In the genomic region with DNA sequence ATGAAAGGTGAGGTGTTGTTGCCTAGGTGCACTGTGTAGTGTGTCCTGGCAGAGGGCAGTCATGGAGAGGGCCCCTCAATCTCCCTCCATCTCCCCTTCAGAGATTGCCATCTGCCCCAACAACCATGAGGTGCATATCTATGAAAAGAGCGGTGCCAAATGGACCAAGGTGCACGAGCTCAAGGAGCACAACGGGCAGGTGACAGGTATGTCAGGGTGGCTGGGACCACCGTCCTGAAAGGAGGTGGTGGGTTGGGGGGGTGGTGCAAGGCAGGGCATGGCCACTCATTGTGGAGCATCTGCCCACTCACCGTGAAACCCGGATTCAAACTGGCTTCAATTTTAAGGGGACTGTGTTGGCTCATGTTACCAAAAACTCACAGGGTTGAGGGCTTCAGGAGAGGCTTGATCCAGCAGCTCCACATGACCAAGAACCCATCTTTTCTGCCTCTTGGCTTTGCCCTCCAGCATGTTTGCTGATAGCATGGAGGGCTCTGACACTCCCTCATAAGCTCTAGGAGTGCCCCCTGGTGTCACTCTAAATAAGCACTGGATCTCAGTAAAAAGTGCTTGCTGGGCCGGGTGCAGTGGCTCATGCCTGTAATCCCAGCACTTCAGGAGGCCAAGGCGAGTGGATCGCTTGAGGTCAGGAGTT, we compare ENCODE assay signal across 8 cellular contexts. TPM values are rescaled to one million over a fixed set of nuclear protein-coding genes. Genes with fewer than 3 reads are reported as not detected.
DNase-seq lines count a peak whose midpoint lies in the region; ATAC-seq lines count a peak whose summit lies in the region.

No MANE protein-coding gene starts in this region.

- DNase-seq in CD4-positive, alpha-beta memory T cell = peak; percentile 34 to 65 (median 47)
- DNase-seq in H7 = peak; percentile 72
- DNase-seq in T-cell = peak in 18 of 34 experiments; percentile 19 to 58 (median 32)
- peak in 1 of 3 donors; percentile 32 for DNase-seq in immature natural killer cell
- DNase-seq in mesenteric fat pad (ENCODE audit: low spot score) = no peak
- DNase-seq in NCI-H146 (lab: John Stamatoyannopoulos, UW) = no peak
- DNase-seq in AG08396 (ENCODE audit: low spot score) = no peak

- H3K36me3 ChIP-seq in CD4-positive, alpha-beta memory T cell (ENCODE audit: insufficient read depth, low read length) = peaks cover 56% of the 10 kb centered on the region
- peaks cover 21% of the 10 kb centered on the region for H3K36me3 ChIP-seq in H7 (replicated peaks; ENCODE audit: control insufficient read depth, insufficient read depth, low read length)

- H3K4me1 ChIP-seq in CD4-positive, alpha-beta memory T cell (ENCODE audit: insufficient read depth, low read length) = peaks cover 32% of the 10 kb centered on the region

- no peaks in the 10 kb centered on the region for H3K9me3 ChIP-seq in CD4-positive, alpha-beta memory T cell (ENCODE audit: control insufficient read depth in 1 of 2, low read length in 2 of 2)

- no peaks in the 10 kb centered on the region for H3K9me3 Mint-ChIP-seq in CD4-positive, alpha-beta memory T cell
- H3K9me3 Mint-ChIP-seq in T-cell = no peaks in the 10 kb centered on the region
- H3K9me3 Mint-ChIP-seq in immature natural killer cell = no peaks in the 10 kb centered on the region

- peak overlapping the region; percentile 35 to 84 (median 75) for H3K27ac Mint-ChIP-seq in CD4-positive, alpha-beta memory T cell
- H3K27ac Mint-ChIP-seq in T-cell (peak overlapping the region; percentile 5 to 77), immature natural killer cell (peak overlapping the region; percentile 28 to 85 (median 72))

- H3K4me3 Mint-ChIP-seq in CD4-positive, alpha-beta memory T cell = peak overlapping the region in 1 of 8 donors; percentile 59
- no peak overlapping the region for H3K4me3 Mint-ChIP-seq in T-cell
- H3K4me3 Mint-ChIP-seq in immature natural killer cell = no peak overlapping the region

- ATAC-seq in T-cell (replicated peaks in 1 of 4) (peak; percentile 52 to 83 (median 78)), GM19455 (IDR thresholded peaks at IDR 0.05; ENCODE audit: unreplicated experiment) (no peak)

- H3K4me3 ChIP-seq in CD4-positive, alpha-beta memory T cell (ENCODE audit: low read length in 2 of 2) = no peak overlapping the region
- no peak overlapping the region for H3K4me3 ChIP-seq in H7 (ENCODE audit: insufficient read depth, low read depth, low read length)

- H3K27me3 ChIP-seq in CD4-positive, alpha-beta memory T cell (ENCODE audit: insufficient read depth, low read length) = no peaks in the 10 kb centered on the region
- H3K27me3 ChIP-seq in H7 (ENCODE audit: control insufficient read depth, insufficient read depth, low read length) = no peaks in the 10 kb centered on the region

- POLR2A ChIA-PET in CD4-positive, alpha-beta memory T cell (lab: Charles Lee; ENCODE audit: partially characterized antibody) = interaction anchor here (0.6 to 2.5 kb wide), 9 partner anchors 8 to 245 kb away, joined by 3 to 16 read pairs (median 5); partner anchors contain the start of genes ARPC1B, BUD31, PDAP1 and ZNF655
- POLR2A ChIA-PET in T-cell (lab: Charles Lee) = interaction anchor here (0.7 kb wide), 2 partner anchors 18 to 21 kb away, joined by 5 to 10 read pairs; no protein-coding TSS in a partner anchor

- H3K27me3 Mint-ChIP-seq in CD4-positive, alpha-beta memory T cell = no peaks in the 10 kb centered on the region
- no peaks in the 10 kb centered on the region for H3K27me3 Mint-ChIP-seq in T-cell
- no peaks in the 10 kb centered on the region for H3K27me3 Mint-ChIP-seq in immature natural killer cell (ENCODE audit: low read depth in 3 of 3)

- CTCF ChIA-PET in CD4-positive, alpha-beta memory T cell (lab: Charles Lee; ENCODE audit: partially characterized antibody) = interaction anchor here (0.7 to 3.6 kb wide), 10 partner anchors 10 to 73 kb away, joined by 3 to 28 read pairs (median 4); partner anchors contain the start of gene ARPC1B
- CTCF ChIA-PET in T-cell (lab: Charles Lee) = interaction anchor here (0.6 to 0.9 kb wide), 3 partner anchors 8 to 137 kb away, joined by 3 to 5 read pairs (median 4); no protein-coding TSS in a partner anchor

- H3K4me1 Mint-ChIP-seq in CD4-positive, alpha-beta memory T cell = peaks cover 4 to 40% (median 18%) of the 10 kb centered on the region in 4 donors
- peaks cover 16 to 26% (median 18%) of the 10 kb centered on the region in 3 donors for H3K4me1 Mint-ChIP-seq in T-cell
- H3K4me1 Mint-ChIP-seq in immature natural killer cell = peaks cover 16 to 30% of the 10 kb centered on the region in 2 donors

- H3K27ac ChIP-seq in CD4-positive, alpha-beta memory T cell (ENCODE audit: low read depth, low read length) = no peak overlapping the region

- intact Hi-C loops in CD4-positive, alpha-beta memory T cell (cut with micrococcal nuclease) = loop anchor here (1.0 kb wide), 1 partner anchor 21 kb away; no protein-coding TSS in a partner anchor

- H3K36me3 Mint-ChIP-seq in CD4-positive, alpha-beta memory T cell = peaks cover 14 to 40% of the 10 kb centered on the region in 2 donors
- H3K36me3 Mint-ChIP-seq in T-cell = peaks cover 10% of the 10 kb centered on the region
- H3K36me3 Mint-ChIP-seq in immature natural killer cell = peaks cover 0 to 16% (median 0%) of the 10 kb centered on the region in 3 donors

RNA-seq across cellular contexts. Expression of gene ARPC1B, which starts 12.2 kb away (rescaled TPM):
- total RNA-seq in CD4-positive, alpha-beta memory T cell = 100 to 1,000 TPM; 188 to 191 TPM
- polyA plus RNA-seq in CD4-positive, alpha-beta memory T cell = 100 to 1,000 TPM; 862 to 906 TPM
- 108 and 126 TPM in 2 replicates for total RNA-seq in H7 (2014; rRNA removed; shearing (Covaris generic))
- total RNA-seq in T-cell = 100 to 1,000 TPM; 131 to 232 (median 203) TPM
- polyA plus RNA-seq in immature natural killer cell = 100 to 1,000 TPM; 582 to 834 (median 626) TPM
- total RNA-seq in mesenteric fat pad = 159 TPM

RNA-seq across cellular contexts. Expression of gene PDAP1, which starts 21.7 kb away (rescaled TPM):
- total RNA-seq in CD4-positive, alpha-beta memory T cell = 10 to 100 TPM; 66.0 to 67.0 TPM
- 10 to 100 TPM; 21.5 to 27.7 TPM for polyA plus RNA-seq in CD4-positive, alpha-beta memory T cell
- 62.3 and 66.4 TPM in 2 replicates for total RNA-seq in H7 (2014; rRNA removed; shearing (Covaris generic))
- 10 to 100 TPM; 48.1 to 75.7 (median 67.4) TPM for total RNA-seq in T-cell
- polyA plus RNA-seq in immature natural killer cell = 10 to 100 TPM; 20.7 to 43.3 (median 30.0) TPM
- total RNA-seq in mesenteric fat pad = 88.8 TPM

RNA-seq across cellular contexts. Expression of gene BUD31, which starts 22.1 kb away (rescaled TPM):
- 10 to 100 TPM; 60.0 to 61.3 TPM for total RNA-seq in CD4-positive, alpha-beta memory T cell
- 100 to 1,000 TPM; 163 to 175 TPM for polyA plus RNA-seq in CD4-positive, alpha-beta memory T cell
- 74.9 and 78.9 TPM in 2 replicates for total RNA-seq in H7 (2014; rRNA removed; shearing (Covaris generic))
- 100 to 1,000 TPM in 1 of 5 donors, 10 to 100 TPM in 4; 63.2 to 127 (median 82.3) TPM for total RNA-seq in T-cell
- polyA plus RNA-seq in immature natural killer cell = 100 to 1,000 TPM; 265 to 362 (median 279) TPM
- 68.2 TPM for total RNA-seq in mesenteric fat pad

RNA-seq across cellular contexts. Expression of gene PTCD1, which starts 51.9 kb away (rescaled TPM):
- 1 to 10 TPM; 7.4 to 7.7 TPM for total RNA-seq in CD4-positive, alpha-beta memory T cell
- 1 to 10 TPM in 1 of 2 donors, under 1 TPM in 1; 1.00 to 4.0 TPM for polyA plus RNA-seq in CD4-positive, alpha-beta memory T cell
- total RNA-seq in H7 (2014; rRNA removed; shearing (Covaris generic)) = 11.2 and 13.3 TPM in 2 replicates
- total RNA-seq in T-cell = 10 to 100 TPM in 3 of 5 donors, 1 to 10 TPM in 2; 5.4 to 11.6 (median 10.5) TPM
- polyA plus RNA-seq in immature natural killer cell = 1 to 10 TPM in 2 of 3 donors, under 1 TPM in 1; 0.83 to 3.7 (median 1.4) TPM
- total RNA-seq in mesenteric fat pad = 11.7 TPM

RNA-seq across cellular contexts. Expression of gene CPSF4, which starts 52.0 kb away (rescaled TPM):
- total RNA-seq in CD4-positive, alpha-beta memory T cell = 10 to 100 TPM; 49.2 to 54.7 TPM
- 10 to 100 TPM; 21.9 to 26.8 TPM for polyA plus RNA-seq in CD4-positive, alpha-beta memory T cell
- total RNA-seq in H7 (2014; rRNA removed; shearing (Covaris generic)) = 93.5 and 95.1 TPM in 2 replicates
- total RNA-seq in T-cell (10 to 100 TPM; 44.4 to 58.1 (median 52.3) TPM), mesenteric fat pad (54.7 TPM)
- polyA plus RNA-seq in immature natural killer cell = 10 to 100 TPM; 18.4 to 26.6 (median 22.2) TPM

Comparison
In these comparisons a context has a peak if more than half of its experiments do, and no peak if none do; other contexts are left out.
1. DNase-seq: peak in CD4-positive, alpha-beta memory T cell (5 of 5), H7 (single experiment) and T-cell (18 of 34); none in mesenteric fat pad (single experiment), NCI-H146 (single experiment) and AG08396 (single experiment).
2. Peak in every context shown above with its lines, with median percentiles within 50 percentile points of each other: H3K27ac Mint-ChIP-seq.